Comparison of ENCODE assay signal across 9 cellular contexts in genomic region chr7:82164813-82165212, GRCh38.
DNase-seq lines count a peak whose midpoint lies in the region; ATAC-seq and TF ChIP-seq lines count a peak whose summit lies in the region.
"Had no signal": no experiment of that assay in that cellular context is flagged by ENCODE, and none has a peak within 500 bp of the region (broad histone marks: within the 10 kb centered on the region; RNA-seq: fewer than 3 reads in every experiment).

No MANE protein-coding gene starts in this region.

- intact Hi-C loops in natural killer cell (cut with micrococcal nuclease) = no loop called here

- H3K36me3 Mint-ChIP-seq in natural killer cell = no peaks in the 10 kb centered on the region
- no peaks in the 10 kb centered on the region for H3K36me3 Mint-ChIP-seq in natural killer cell treated with Interleukin-12 subunit alpha and Interleukin-12 subunit beta and Interleukin-15 and Interleukin-18, amount 100 ng/mL, for 72 hours

- H3K9me3 ChIP-seq in AG04450 (ENCODE audit: control insufficient read depth, insufficient read depth, low read length) = no peaks in the 10 kb centered on the region

- no peak overlapping the region for H3K4me3 Mint-ChIP-seq in natural killer cell
- H3K4me3 Mint-ChIP-seq in natural killer cell treated with Interleukin-12 subunit alpha and Interleukin-12 subunit beta and Interleukin-15 and Interleukin-18, amount 100 ng/mL, for 72 hours = no peak overlapping the region
- H3K4me3 Mint-ChIP-seq: activated B cell treated with CpG ODN at 0.5 μM for 24 hours had no signal

- no peaks in the 10 kb centered on the region for H3K4me1 Mint-ChIP-seq in natural killer cell
- no peaks in the 10 kb centered on the region for H3K4me1 Mint-ChIP-seq in natural killer cell treated with Interleukin-12 subunit alpha and Interleukin-12 subunit beta and Interleukin-15 and Interleukin-18, amount 100 ng/mL, for 72 hours (ENCODE audit: low read depth in 2 of 2)
- H3K4me1 Mint-ChIP-seq: activated B cell treated with CpG ODN at 0.5 μM for 24 hours had no signal

- peaks cover 2 to 8% of the 10 kb centered on the region in 2 donors for H3K9me3 Mint-ChIP-seq in natural killer cell
- peaks cover 7% of the 10 kb centered on the region for H3K9me3 Mint-ChIP-seq in natural killer cell treated with Interleukin-12 subunit alpha and Interleukin-12 subunit beta and Interleukin-15 and Interleukin-18, amount 100 ng/mL, for 72 hours
- H3K9me3 Mint-ChIP-seq: activated B cell treated with CpG ODN at 0.5 μM for 24 hours had no signal

- H3K27ac ChIP-seq in AG04450 (ENCODE audit: low read depth, low read length) = no peak overlapping the region

- TF ChIP-seq CTCF in AG04450 (IDR thresholded peaks at IDR 0.05; ENCODE audit: low read depth, low read length) (peak; percentile 21; the same call in 1 of the 2 replicates), WI38 (IDR thresholded peaks at IDR 0.05; ENCODE audit: low read depth, low read length) (0 out of 2 replicates have a peak, but pooled peaks have one; percentile 13), natural killer cell (IDR thresholded peaks at IDR 0.05) (no peak)

- H3K27ac Mint-ChIP-seq in natural killer cell = no peak overlapping the region
- no peak overlapping the region for H3K27ac Mint-ChIP-seq in natural killer cell treated with Interleukin-12 subunit alpha and Interleukin-12 subunit beta and Interleukin-15 and Interleukin-18, amount 100 ng/mL, for 72 hours
- H3K27ac Mint-ChIP-seq: activated B cell treated with CpG ODN at 0.5 μM for 24 hours had no signal

- H3K27me3 Mint-ChIP-seq in natural killer cell (ENCODE audit: low read depth in 2 of 2) = no peaks in the 10 kb centered on the region
- no peaks in the 10 kb centered on the region for H3K27me3 Mint-ChIP-seq in natural killer cell treated with Interleukin-12 subunit alpha and Interleukin-12 subunit beta and Interleukin-15 and Interleukin-18, amount 100 ng/mL, for 72 hours
- H3K27me3 Mint-ChIP-seq: activated B cell treated with CpG ODN at 0.5 μM for 24 hours had no signal

- ATAC-seq in natural killer cell (no peak), GM19328 (IDR thresholded peaks at IDR 0.05; ENCODE audit: unreplicated experiment) (no peak)
- ATAC-seq in natural killer cell treated with Interleukin-12 subunit alpha and Interleukin-12 subunit beta and Interleukin-15 and Interleukin-18, amount 100 ng/mL, for 72 hours = no peak

- H3K27me3 ChIP-seq in AG04450 (ENCODE audit: control insufficient read depth, insufficient read depth, low read length) = no peaks in the 10 kb centered on the region

- POLR2A ChIA-PET in AG04450 (lab: Yijun Ruan, JAX) = interaction anchor here (0.6 kb wide), 1 partner anchor 155 kb away, joined by 5 read pairs; no protein-coding TSS in a partner anchor

- no peak overlapping the region for H3K4me3 ChIP-seq in AG04450 (ENCODE audit: low read depth, low read length)
- H3K4me3 ChIP-seq in WI38 (ENCODE audit: low read depth, low read length) = no peak overlapping the region

- DNase-seq in AG04450 (ENCODE audit: low read depth, low spot score) = peak; percentile 46
- DNase-seq in M059J (ENCODE audit: low read depth) = peak; percentile 41
- peak; percentile 30 for DNase-seq in hepatic stellate cell (ENCODE audit: low spot score)
- DNase-seq in natural killer cell = no peak
- DNase-seq in UCSD-AML1 (lab: John Stamatoyannopoulos, UW; ENCODE audit: unreplicated experiment) = no peak
- no peak for DNase-seq in natural killer cell treated with Interleukin-12 subunit alpha and Interleukin-12 subunit beta and Interleukin-15 and Interleukin-18, amount 100 ng/mL, for 72 hours (ENCODE audit: low spot score)
- DNase-seq: activated B cell treated with CpG ODN at 0.5 μM for 24 hours had no signal

- CTCF ChIA-PET in AG04450 (lab: Charles Lee) = interaction anchor here (0.7 to 1.8 kb wide), 5 partner anchors 19 to 408 kb away, joined by 3 to 6 read pairs (median 3); no protein-coding TSS in a partner anchor

Comparison
In these comparisons a context has a peak if more than half of its experiments do, and no peak if none do; other contexts are left out.
1. DNase-seq: peak in AG04450 (single experiment), M059J (single experiment) and hepatic stellate cell (single experiment); none in natural killer cell (single experiment), UCSD-AML1 (single experiment) and natural killer cell treated with Interleukin-12 subunit alpha and Interleukin-12 subunit beta and Interleukin-15 and Interleukin-18, amount 100 ng/mL, for 72 hours (single experiment).